21 cellular contexts compared by ENCODE assay signal in the genomic region with DNA sequence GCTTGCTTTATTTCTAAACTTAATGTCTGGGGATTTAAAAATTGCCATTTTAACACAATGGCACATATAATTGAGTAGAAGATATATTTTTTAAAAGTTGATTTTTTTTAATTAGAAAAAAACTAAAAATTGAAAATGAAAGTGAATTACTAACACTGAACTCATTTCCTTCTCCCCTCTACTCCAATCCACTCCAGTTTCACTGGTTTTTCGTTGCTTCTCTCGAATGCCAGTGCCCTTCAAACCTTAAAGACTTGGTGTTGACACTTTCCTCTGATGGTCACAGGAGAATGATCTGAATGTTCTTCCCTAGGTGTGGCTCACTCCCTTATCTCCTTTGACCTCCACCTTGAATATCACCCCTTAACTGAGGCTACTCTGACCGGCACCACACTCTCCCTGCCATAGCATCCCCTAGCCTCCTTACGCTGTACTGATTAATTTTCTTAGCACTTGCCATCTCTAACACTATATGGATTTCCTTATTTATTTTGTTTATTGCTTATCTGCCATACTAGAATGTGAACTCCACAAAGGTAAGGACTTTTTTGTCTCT.
DNase-seq lines count a peak whose midpoint lies in the region; ATAC-seq and TF ChIP-seq lines count a peak whose summit lies in the region.
"Had no signal": no experiment of that assay in that cellular context is flagged by ENCODE, and none has a peak within 500 bp of the region (broad histone marks: within the 10 kb centered on the region; RNA-seq: fewer than 3 reads in every experiment).

No MANE protein-coding gene starts in this region.

- H4K20me1 ChIP-seq in fibroblast of lung (ENCODE audit: control insufficient read depth, extremely low read depth, insufficient read depth, low read length), result no peaks in the 10 kb centered on the region

- H3K36me3 ChIP-seq in right atrium auricular region (no peaks in the 10 kb centered on the region), fibroblast of lung (ENCODE audit: control insufficient read depth, insufficient read depth, low read length) (no peaks in the 10 kb centered on the region), mesendoderm (ENCODE audit: control insufficient read depth, insufficient read depth, low read length) (no peaks in the 10 kb centered on the region)
- H3K36me3 ChIP-seq: HAP-1 had no signal

- DNase-seq in Right ventricle myocardium inferior (ENCODE audit: missing footprints) (no peak), right atrium auricular region (ENCODE audit: low spot score) (no peak), fibroblast of lung (ENCODE audit: low read depth in 2 of 2) (no peak), mesendoderm (peak; percentile 25), hepatic stellate cell (ENCODE audit: low spot score) (no peak), DMS79 treated with DMSO at 0.1 percent for 48 hours (lab: John Stamatoyannopoulos, UW) (no peak), NCI-H345 treated with DMSO at 0.1 percent for 48 hours (lab: John Stamatoyannopoulos, UW; ENCODE audit: unreplicated experiment) (no peak)
- DNase-seq: DMS 273 treated with DMSO at 0.1 percent for 48 hours, KG1, MV-4-11, NCI-H187, NCI-H2107, NCI-H524, NCI-H82, PC-3, RPMI8226, SJCRH30 had no signal

- no peak overlapping the region for H2AK5ac ChIP-seq in mesendoderm (ENCODE audit: low read length)

- no peak overlapping the region for H3K4ac ChIP-seq in mesendoderm (ENCODE audit: low read depth, low read length)

- H3K9me3 ChIP-seq in right atrium auricular region (no peaks in the 10 kb centered on the region), fibroblast of lung (ENCODE audit: control insufficient read depth, insufficient read depth, low read depth, low read length) (no peaks in the 10 kb centered on the region)
- H3K9me3 ChIP-seq: HAP-1, SJCRH30 had no signal

- no peak overlapping the region for H2AFZ ChIP-seq in fibroblast of lung (ENCODE audit: low read length)

- no peak overlapping the region for H3K18ac ChIP-seq in mesendoderm (ENCODE audit: low read length)

- H4K5ac ChIP-seq in mesendoderm (ENCODE audit: low read length), result no peak overlapping the region

- no peaks in the 10 kb centered on the region for H3K27me3 ChIP-seq in right atrium auricular region
- H3K27me3 ChIP-seq in fibroblast of lung (ENCODE audit: control insufficient read depth, insufficient read depth, low read length), result no peaks in the 10 kb centered on the region
- H3K27me3 ChIP-seq in mesendoderm (ENCODE audit: insufficient read depth, low read length, poor library complexity), result no peaks in the 10 kb centered on the region
- H3K27me3 ChIP-seq: SJCRH30 had no signal

- ATAC-seq in Right ventricle myocardium inferior (peak; percentile 51), HG03442 (IDR thresholded peaks at IDR 0.05; ENCODE audit: unreplicated experiment) (peak; percentile 41)
- ATAC-seq: HepG2, PC-3 had no signal

- H2BK120ac ChIP-seq in mesendoderm (ENCODE audit: low read depth, low read length), result no peak overlapping the region

- intact Hi-C loops in Right ventricle myocardium inferior (cut with DNase I), result no loop called here

- H2BK15ac ChIP-seq in mesendoderm (replicated peaks; ENCODE audit: low read depth), result no peak overlapping the region

- H3K4me2 ChIP-seq in fibroblast of lung (ENCODE audit: extremely low read depth, insufficient read depth, low read length), result peak overlapping the region; percentile 40
- H3K4me2 ChIP-seq in mesendoderm (ENCODE audit: low read length), result no peak overlapping the region

- TF ChIP-seq CTCF in right atrium auricular region (IDR thresholded peaks at IDR 0.05), result no peak
- TF ChIP-seq CTCF in fibroblast of lung (conservative IDR thresholded peaks at IDR 0.05 in 1 of 2, IDR thresholded peaks at IDR 0.05 in 1 of 2; ENCODE audit: low read depth in 1 of 2, low read length in 2 of 2), result no peak

- peaks cover 0 to 13% of the 10 kb centered on the region in 2 donors for H3K4me1 ChIP-seq in right atrium auricular region
- H3K4me1 ChIP-seq in fibroblast of lung (ENCODE audit: control insufficient read depth, extremely low read depth, insufficient read depth, low read length), result no peaks in the 10 kb centered on the region
- H3K4me1 ChIP-seq in mesendoderm (ENCODE audit: control insufficient read depth, low read depth, low read length), result no peaks in the 10 kb centered on the region
- H3K4me1 ChIP-seq: SJCRH30 had no signal

- H3K79me2 ChIP-seq in fibroblast of lung (ENCODE audit: control insufficient read depth, insufficient read depth, low read length) (no peaks in the 10 kb centered on the region), mesendoderm (ENCODE audit: control insufficient read depth, insufficient read depth, low read length) (no peaks in the 10 kb centered on the region)

- no peak overlapping the region for H4K8ac ChIP-seq in mesendoderm (ENCODE audit: low read depth, low read length)

- H3K9ac ChIP-seq in fibroblast of lung (ENCODE audit: insufficient read depth, low read length) (no peak overlapping the region), mesendoderm (ENCODE audit: low read length) (no peak overlapping the region)

- WGBS in mesendoderm (ENCODE audit: extremely low coverage, insufficient coverage, low lambda C conversion rate), result no CpG with 5 or more reads among the region's 4 CpGs

- H3K4me3 ChIP-seq in right atrium auricular region (no peak overlapping the region), fibroblast of lung (replicated peaks in 1 of 4; ENCODE audit: control extremely low read depth in 1 of 4, insufficient read depth in 1 of 4, low read depth in 3 of 4, low read length in 4 of 4) (no peak overlapping the region), mesendoderm (ENCODE audit: low read length) (no peak overlapping the region)
- H3K4me3 ChIP-seq: HAP-1, SJCRH30 had no signal

- no peak overlapping the region for H3K56ac ChIP-seq in mesendoderm (ENCODE audit: low read length)

- H3K23ac ChIP-seq in mesendoderm (ENCODE audit: low read length), result no peak overlapping the region

- no peaks in the 10 kb centered on the region for H3K79me1 ChIP-seq in mesendoderm (ENCODE audit: low read length)

- no peak overlapping the region for H2BK5ac ChIP-seq in mesendoderm (ENCODE audit: low read length)

- H3K27ac ChIP-seq in right atrium auricular region (peak overlapping the region in 1 of 2 donors; percentile 41), fibroblast of lung (ENCODE audit: insufficient read depth, low read length) (no peak overlapping the region), mesendoderm (ENCODE audit: low read depth, low read length) (no peak overlapping the region)
- H3K27ac ChIP-seq: 22Rv1, SJCRH30 had no signal
